Comparison of ENCODE assay signal across 8 cellular contexts in genomic region chr20:45347936-45348809, GRCh38. TPM values are rescaled to one million over a fixed set of nuclear protein-coding genes. Genes with fewer than 3 reads are reported as not detected.
DNase-seq lines count a peak whose midpoint lies in the region; ATAC-seq and TF ChIP-seq lines count a peak whose summit lies in the region.

Gene SDC4 (minus strand): TSS chr20:45348424. CDS start chr20:45348384, 40 bp downstream.

- intact Hi-C loops in Right ventricle myocardium inferior (cut with DNase I) (no loop called here), upper lobe of right lung (cut with DNase I) (no loop called here)

- H3K36me3 ChIP-seq in upper lobe of right lung = peaks cover 4% of the 10 kb centered on the region

- H3K36me3 Mint-ChIP-seq in activated naive CD8-positive, alpha-beta T cell treated with anti-CD3 and anti-CD28 coated beads, Interleukin-2, amount 10 ng/mL, durations not matched to agents 7 days and 5 days = no peaks in the 10 kb centered on the region
- H3K36me3 Mint-ChIP-seq in progenitor cell of endocrine pancreas (ENCODE audit: insufficient read depth) = no peaks in the 10 kb centered on the region

- DNase-seq in AG09309 (ENCODE audit: low read depth) (no peak), HEK293T (ENCODE audit: extremely low spot score) (peak; percentile 69), SW480 (ENCODE audit: low spot score) (peak; percentile 77), Right ventricle myocardium inferior (ENCODE audit: missing footprints) (peak; percentile 75), progenitor cell of endocrine pancreas (ENCODE audit: low spot score, unreplicated experiment) (peak; percentile 49), upper lobe of right lung (peak; percentile 89), KG1 (lab: John Stamatoyannopoulos, UW) (no peak)
- DNase-seq in activated naive CD8-positive, alpha-beta T cell treated with anti-CD3 and anti-CD28 coated beads, Interleukin-2, amount 10 ng/mL, durations not matched to agents 7 days and 5 days = peak; percentile 67

- ATAC-seq in activated naive CD8-positive, alpha-beta T cell treated with anti-CD3 and anti-CD28 coated beads, Interleukin-2, amount 10 ng/mL, durations not matched to agents 7 days and 5 days (ENCODE audit: low read depth) = peak; percentile 78
- ATAC-seq in Right ventricle myocardium inferior (peak; percentile 82), upper lobe of right lung (peak; percentile 81)

- no peak for TF ChIP-seq CTCF in AG09309 (IDR thresholded peaks at IDR 0.05; ENCODE audit: control insufficient read depth, insufficient read depth, low read depth, low read length, missing control alignments)
- TF ChIP-seq CTCF in progenitor cell of endocrine pancreas (IDR thresholded peaks at IDR 0.05; ENCODE audit: unreplicated experiment) = no peak
- no peak for TF ChIP-seq CTCF in upper lobe of right lung (IDR thresholded peaks at IDR 0.05)

- peak within 1 kb of the TSS; percentile 64 for H3K27ac Mint-ChIP-seq in activated naive CD8-positive, alpha-beta T cell treated with anti-CD3 and anti-CD28 coated beads, Interleukin-2, amount 10 ng/mL, durations not matched to agents 7 days and 5 days
- peak within 1 kb of the TSS; percentile 87 for H3K27ac Mint-ChIP-seq in progenitor cell of endocrine pancreas

- H3K27me3 ChIP-seq in upper lobe of right lung = no peaks in the 10 kb centered on the region

- peaks cover 22% of the 10 kb centered on the region for H3K4me1 Mint-ChIP-seq in activated naive CD8-positive, alpha-beta T cell treated with anti-CD3 and anti-CD28 coated beads, Interleukin-2, amount 10 ng/mL, durations not matched to agents 7 days and 5 days
- H3K4me1 Mint-ChIP-seq in progenitor cell of endocrine pancreas (ENCODE audit: low read depth) = peaks cover 44% of the 10 kb centered on the region

- no peaks in the 10 kb centered on the region for H3K9me3 Mint-ChIP-seq in activated naive CD8-positive, alpha-beta T cell treated with anti-CD3 and anti-CD28 coated beads, Interleukin-2, amount 10 ng/mL, durations not matched to agents 7 days and 5 days
- no peaks in the 10 kb centered on the region for H3K9me3 Mint-ChIP-seq in progenitor cell of endocrine pancreas (ENCODE audit: low read depth)

- no peaks in the 10 kb centered on the region for H3K9me3 ChIP-seq in upper lobe of right lung

- H3K27ac ChIP-seq in upper lobe of right lung = peak within 1 kb of the TSS; percentile 86

- H3K4me3 ChIP-seq in AG09309 (ENCODE audit: control insufficient read depth, low read depth, low read length) (peak within 1 kb of the TSS; percentile 87), upper lobe of right lung (peak within 1 kb of the TSS; percentile 67)

- H3K4me3 Mint-ChIP-seq in activated naive CD8-positive, alpha-beta T cell treated with anti-CD3 and anti-CD28 coated beads, Interleukin-2, amount 10 ng/mL, durations not matched to agents 7 days and 5 days = peak within 1 kb of the TSS; percentile 81
- peak within 1 kb of the TSS; percentile 95 for H3K4me3 Mint-ChIP-seq in progenitor cell of endocrine pancreas (ENCODE audit: low read depth)

- POLR2A ChIA-PET in HEK293T (lab: Yijun Ruan, JAX) = interaction anchor here (0.8 to 3.2 kb wide), 4 partner anchors 11 to 68 kb away, joined by 3 to 16 read pairs (median 4); partner anchors contain the start of genes PIGT and SYS1
- POLR2A ChIA-PET in activated naive CD8-positive, alpha-beta T cell treated with anti-CD3 and anti-CD28 coated beads, Interleukin-2, amount 10 ng/mL, durations not matched to agents 7 days and 5 days (lab: Charles Lee) = interaction anchor here (1.0 to 3.2 kb wide), 6 partner anchors 9 to 89 kb away, joined by 3 to 14 read pairs (median 4); partner anchors contain the start of gene SYS1

- CTCF ChIA-PET in HEK293T (lab: Yijun Ruan, JAX) = interaction anchor here (0.9 to 1.0 kb wide), 3 partner anchors 21 to 105 kb away, joined by 3 read pairs; no protein-coding TSS in a partner anchor

- H3K4me1 ChIP-seq in upper lobe of right lung = peaks cover 43% of the 10 kb centered on the region

- H3K27me3 Mint-ChIP-seq in activated naive CD8-positive, alpha-beta T cell treated with anti-CD3 and anti-CD28 coated beads, Interleukin-2, amount 10 ng/mL, durations not matched to agents 7 days and 5 days = peaks cover 1% of the 10 kb centered on the region
- no peaks in the 10 kb centered on the region for H3K27me3 Mint-ChIP-seq in progenitor cell of endocrine pancreas

TF ChIP-seq in HEK293T, 16 proteins besides CTCF, POLR2A, EP300 and RAD21:
- TF ChIP-seq ELF4 (IDR thresholded peaks at IDR 0.05) = no peak
- TF ChIP-seq L3MBTL2 (conservative IDR thresholded peaks at IDR 0.05) = peak; percentile 54; the same call in 1 of the 2 replicates

RNA-seq across cellular contexts. Expression of gene SDC4, which starts in this region (rescaled TPM):
- total RNA-seq in activated naive CD8-positive, alpha-beta T cell treated with anti-CD3 and anti-CD28 coated beads, Interleukin-2, amount 10 ng/mL, durations not matched to agents 7 days and 5 days = 1 to 10 TPM; 7.0 to 7.1 TPM
- total RNA-seq in Right ventricle myocardium inferior = 82.1 TPM
- total RNA-seq in progenitor cell of endocrine pancreas = 112 and 121 TPM in 2 replicates
- total RNA-seq in upper lobe of right lung = 345 TPM

Comparison
In these comparisons a context has a peak if more than half of its experiments do, and no peak if none do; other contexts are left out.
1. RNA of gene SDC4 (total RNA-seq): 345 TPM in upper lobe of right lung (single experiment), 112 to 121 TPM in progenitor cell of endocrine pancreas and 82.1 TPM in Right ventricle myocardium inferior (single experiment); 7.0 to 7.1 TPM in activated naive CD8-positive, alpha-beta T cell treated with anti-CD3 and anti-CD28 coated beads, Interleukin-2, amount 10 ng/mL, durations not matched to agents 7 days and 5 days; every median in the first group is over 10 times any median in the second.
2. DNase-seq: peak in HEK293T (single experiment), SW480 (single experiment), activated naive CD8-positive, alpha-beta T cell treated with anti-CD3 and anti-CD28 coated beads, Interleukin-2, amount 10 ng/mL, durations not matched to agents 7 days and 5 days (single experiment), Right ventricle myocardium inferior (single experiment), progenitor cell of endocrine pancreas (single experiment) and upper lobe of right lung (single experiment); none in AG09309 (single experiment) and KG1 (single experiment).
3. Peak in every context shown above with its lines, with median percentiles within 50 percentile points of each other: ATAC-seq.